In the genomic region with DNA sequence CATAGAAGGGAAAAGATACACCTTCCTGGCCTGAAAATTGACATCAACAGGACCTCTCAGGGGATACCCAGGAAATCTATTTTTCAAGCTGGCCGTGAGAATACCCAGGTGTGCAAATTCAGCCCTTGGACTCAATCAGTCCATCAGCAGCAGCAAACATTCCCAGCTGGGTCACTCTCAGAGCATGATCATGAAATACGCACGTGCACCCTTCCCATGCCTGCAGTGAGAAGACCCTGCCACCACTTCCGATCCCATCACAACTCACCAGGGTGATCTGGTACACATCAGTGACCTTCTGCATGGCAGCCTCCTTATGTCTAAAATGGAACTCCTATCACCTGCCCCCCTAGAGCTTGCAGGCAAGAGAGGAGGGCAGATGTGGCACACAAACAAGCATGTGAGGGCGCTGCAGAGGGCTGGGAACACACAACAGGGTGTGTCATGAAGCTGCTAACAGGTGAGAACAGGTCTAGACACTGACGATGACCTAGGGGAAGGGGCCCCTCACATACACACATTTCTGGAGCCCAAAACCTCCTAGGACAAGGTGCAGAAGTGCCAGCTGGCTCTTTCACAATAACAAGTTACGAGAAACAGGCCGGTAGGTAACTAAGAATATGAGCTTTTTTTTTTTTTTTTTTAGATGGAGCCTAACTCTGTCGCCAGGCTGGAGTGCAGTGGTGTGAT, we compare ENCODE assay signal across 17 cellular contexts. TPM values are rescaled to one million over a fixed set of nuclear protein-coding genes. Genes with fewer than 3 reads are reported as not detected.
DNase-seq lines count a peak whose midpoint lies in the region; ATAC-seq, FAIRE-seq and TF ChIP-seq lines count a peak whose summit lies in the region.
"Had no signal": no experiment of that assay in that cellular context is flagged by ENCODE, and none has a peak within 500 bp of the region (broad histone marks: within the 10 kb centered on the region; RNA-seq: fewer than 3 reads in every experiment).

No MANE protein-coding gene starts in this region.

- H3K4me3 ChIP-seq in body of pancreas (no peak overlapping the region), HepG2 (replicated peaks in 1 of 3; ENCODE audit: insufficient read depth in 1 of 3, low read depth in 2 of 3, low read length in 3 of 3) (no peak overlapping the region), aorta (ENCODE audit: low read length in 2 of 2) (no peak overlapping the region)
- H3K4me3 ChIP-seq: HAP-1 had no signal

- intact Hi-C loops in body of pancreas (cut with DNase I) (no loop called here), HepG2 (cut with micrococcal nuclease; ENCODE audit: unreplicated experiment) (no loop called here), aorta (cut with DNase I) (loop anchor here in 1 of 2 donors (5.0 kb wide), 1 partner anchor 77 kb away; no protein-coding TSS in a partner anchor)

- no peak for TF ChIP-seq EP300 in HepG2 (IDR thresholded peaks at IDR 0.05; ENCODE audit: low read depth in 2 of 2, low read length in 2 of 2)
- TF ChIP-seq EP300 in HepG2 (CRISPR knock-in tag; IDR thresholded peaks at IDR 0.05; ENCODE audit: borderline replicate concordance): no peak

- H3K4me1 ChIP-seq in body of pancreas (peaks cover 77% of the 10 kb centered on the region), HepG2 (ENCODE audit: insufficient read depth, low read length) (peaks cover 19% of the 10 kb centered on the region; the same call in 1 of the 2 replicates), aorta (ENCODE audit: control insufficient read depth in 1 of 2, insufficient read depth in 2 of 2, low read length in 2 of 2) (peaks cover 5 to 19% of the 10 kb centered on the region in 2 donors)
- H3K4me1 ChIP-seq: HAP-1 had no signal

- H3K9me3 Mint-ChIP-seq in progenitor cell of endocrine pancreas (ENCODE audit: low read depth): peaks cover 3% of the 10 kb centered on the region
- H3K9me3 Mint-ChIP-seq: CD4-positive, alpha-beta T cell had no signal

- peak; percentile 89 to 96 (median 94) for DNase-seq in body of pancreas
- no peak for DNase-seq in HepG2 (ENCODE audit: low spot score)
- DNase-seq in progenitor cell of endocrine pancreas (ENCODE audit: low spot score, unreplicated experiment): no peak
- no peak for DNase-seq in aorta
- no peak for DNase-seq in GM19240 (ENCODE audit: insufficient read length, low spot score)
- no peak for DNase-seq in NCI-H1436 treated with DMSO at 0.1 percent for 48 hours (lab: John Stamatoyannopoulos, UW)
- DNase-seq: C1 segment of cervical spinal cord; Calu3; CD4-positive, alpha-beta T cell; DMS 273 treated with DMSO at 0.1 percent for 48 hours had no signal

- H3K27ac Mint-ChIP-seq in progenitor cell of endocrine pancreas: peak overlapping the region; percentile 33
- H3K27ac Mint-ChIP-seq: B cell; CD4-positive, alpha-beta T cell had no signal

- H3K4me3 Mint-ChIP-seq in progenitor cell of endocrine pancreas (ENCODE audit: low read depth): no peak overlapping the region
- H3K4me3 Mint-ChIP-seq: B cell; CD4-positive, alpha-beta T cell had no signal

- H3K36me3 Mint-ChIP-seq in progenitor cell of endocrine pancreas (ENCODE audit: insufficient read depth): no peaks in the 10 kb centered on the region

- TF ChIP-seq POLR2A in body of pancreas (IDR thresholded peaks at IDR 0.05) (peak in 1 of 3 donors; percentile 40), HepG2 (IDR thresholded peaks at IDR 0.05; ENCODE audit: insufficient read depth in 1 of 2, low read depth in 2 of 2, low read length in 2 of 2) (no peak)

- H3K27me3 ChIP-seq in body of pancreas (no peaks in the 10 kb centered on the region), HepG2 (ENCODE audit: control insufficient read depth in 1 of 2, insufficient read depth in 2 of 2, low read length in 2 of 2) (no peaks in the 10 kb centered on the region; a peak in 1 of 5 replicates), aorta (ENCODE audit: control insufficient read depth in 1 of 2, insufficient read depth in 2 of 2, low read length in 1 of 2) (no peaks in the 10 kb centered on the region)

- no peak overlapping the region for H2AFZ ChIP-seq in HepG2 (ENCODE audit: low read length)

- BruUV-seq in HepG2 (replicated peaks; lab: Mats Ljungman, UMichigan): no TSS peak

- POLR2A ChIA-PET in HepG2 (lab: Yijun Ruan, JAX): no interaction called here

- no peak for TF ChIP-seq RAD21 in HepG2 (CRISPR knock-in tag; IDR thresholded peaks at IDR 0.05)

- no peaks in the 10 kb centered on the region for H3K79me2 ChIP-seq in HepG2 (ENCODE audit: insufficient read depth, low read length)

- CTCF ChIA-PET in HepG2 (lab: Yijun Ruan, JAX; ENCODE audit: low intra/inter-chr PET ratio, low total read pairs): no interaction called here

- no peaks in the 10 kb centered on the region for H3K27me3 Mint-ChIP-seq in progenitor cell of endocrine pancreas
- H3K27me3 Mint-ChIP-seq: CD4-positive, alpha-beta T cell had no signal

- no peak overlapping the region for H3K4me2 ChIP-seq in HepG2 (ENCODE audit: low read depth, low read length)

- 40 to 66% methylated on average over 9 of the region's 9 CpGs for WGBS in body of pancreas, 2 donors
- 41% methylated on average over 5 of the region's 9 CpGs for WGBS in HepG2 (ENCODE audit: low lambda C conversion rate)
- WGBS in aorta, 2 donors: 58 to 63% methylated on average over 9 of the region's 9 CpGs

- H3K4me1 Mint-ChIP-seq in progenitor cell of endocrine pancreas (ENCODE audit: low read depth): peaks cover 14% of the 10 kb centered on the region

- ATAC-seq in body of pancreas (peak; percentile 87), HepG2 (peak; percentile 34; the same call in 1 of the 3 replicates), aorta (ENCODE audit: low FRiP score) (no peak), GM18498 (IDR thresholded peaks at IDR 0.05; ENCODE audit: unreplicated experiment) (no peak)

- H3K36me3 ChIP-seq in body of pancreas (replicated peaks in 1 of 2; ENCODE audit: insufficient read depth in 1 of 2, low read depth in 2 of 2): no peaks in the 10 kb centered on the region
- H3K36me3 ChIP-seq in HepG2 (replicated peaks in 1 of 2; ENCODE audit: control insufficient read depth in 1 of 2, insufficient read depth in 2 of 2, low read length in 2 of 2): no peaks in the 10 kb centered on the region
- H3K36me3 ChIP-seq in aorta (ENCODE audit: control insufficient read depth in 1 of 2, insufficient read depth in 2 of 2, low read length in 1 of 2): peaks cover 0 to 2% of the 10 kb centered on the region in 2 donors
- H3K36me3 ChIP-seq: HAP-1 had no signal

- peak overlapping the region; percentile 89 to 92 (median 92) for H3K27ac ChIP-seq in body of pancreas
- no peak overlapping the region for H3K27ac ChIP-seq in HepG2 (ENCODE audit: extremely low read length, insufficient read depth, low read length)
- peak overlapping the region; percentile 23 to 99 for H3K27ac ChIP-seq in aorta (ENCODE audit: low read depth in 1 of 2, low read length in 2 of 2)
- H3K27ac ChIP-seq: HL-60 had no signal

- H3K9me3 ChIP-seq in body of pancreas: no peaks in the 10 kb centered on the region
- no peaks in the 10 kb centered on the region for H3K9me3 ChIP-seq in HepG2 (ENCODE audit: low read length)
- H3K9me3 ChIP-seq in aorta (ENCODE audit: control insufficient read depth, low read length): no peaks in the 10 kb centered on the region
- H3K9me3 ChIP-seq: HAP-1 had no signal

- no peak for FAIRE-seq in HepG2 (lab: Jason Lieb, UNC)
- FAIRE-seq: A204.1, GM12891, H1 had no signal

- peak in 3 of 7 experiments; percentile 24 to 25 (median 25) for TF ChIP-seq CTCF in body of pancreas (IDR thresholded peaks at IDR 0.05)
- TF ChIP-seq CTCF in HepG2 (CRISPR knock-in tag; IDR thresholded peaks at IDR 0.05): no peak
- no peak for TF ChIP-seq CTCF in progenitor cell of endocrine pancreas (IDR thresholded peaks at IDR 0.05; ENCODE audit: unreplicated experiment)

- in situ Hi-C loops in HepG2 (cut with HindIII; ENCODE audit: extremely low pct_ligation_motif_present, low pct_unique_long_range_greater_than_20kb): loop anchor here (25.0 kb wide), 1 partner anchor 243 kb away; no protein-coding TSS in a partner anchor

- no peak overlapping the region for H3K9ac ChIP-seq in HepG2 (ENCODE audit: insufficient read depth, low read depth, low read length)

- H4K20me1 ChIP-seq in HepG2 (ENCODE audit: insufficient read depth, low read length): no peaks in the 10 kb centered on the region

RNA-seq across cellular contexts. Expression of a gene that starts 37.8 kb away (rescaled TPM):
- total RNA-seq in body of pancreas (100 to 1,000 TPM; 105 to 168 TPM), HepG2 (2016; rRNA removed; fragmentation: Illumina TruSeq; extraction: Trizol) (not detected in 2 replicates), progenitor cell of endocrine pancreas (36.6 and 38.5 TPM in 2 replicates), aorta (100 to 1,000 TPM; 126 to 284 TPM)
- total RNA-seq in HepG2 (2016; cell fraction: cytosol; rRNA removed; fragmentation: Illumina TruSeq; extraction: Trizol; ENCODE audit: low read depth): not detected in 2 replicates
- not detected in 2 replicates for total RNA-seq in HepG2 (2016; cell fraction: insoluble cytoplasmic fraction; rRNA removed; fragmentation: Illumina TruSeq; extraction: Trizol)
- not detected in 2 replicates for total RNA-seq in HepG2 (2016; cell fraction: membrane; rRNA removed; fragmentation: Illumina TruSeq; extraction: Trizol)
- not detected in 2 replicates for total RNA-seq in HepG2 (2016; cell fraction: nucleus; rRNA removed; fragmentation: Illumina TruSeq; extraction: Trizol)
- polyA plus RNA-seq in HepG2 (2011; rRNA removed) (0.03 TPM in 1 of 2 replicates, not detected in the other), aorta (10 to 100 TPM; 50.7 to 66.4 TPM)
- 0.14 TPM in 1 of 2 replicates, not detected in the other for polyA plus RNA-seq in HepG2 (2011; cell fraction: cytosol; rRNA removed)
- not detected in 2 replicates for polyA plus RNA-seq in HepG2 (2011; cell fraction: nucleus; rRNA removed)
- 0.05 TPM in 1 of 2 replicates, not detected in the other for polyA plus RNA-seq in HepG2 (2012)
- not detected in 2 replicates for polyA plus RNA-seq in HepG2 (2016; cell fraction: cytosol; fragmentation: Illumina TruSeq; extraction: Trizol; ENCODE audit: low read depth)
- polyA plus RNA-seq in HepG2 (2016; cell fraction: insoluble cytoplasmic fraction; fragmentation: Illumina TruSeq; extraction: Trizol; ENCODE audit: low read depth): not detected in 2 replicates
- polyA plus RNA-seq in HepG2 (2016; cell fraction: membrane; fragmentation: Illumina TruSeq; extraction: Trizol; ENCODE audit: low read depth): not detected in 2 replicates
- polyA plus RNA-seq in HepG2 (2016; cell fraction: nucleus; fragmentation: Illumina TruSeq; extraction: Trizol; ENCODE audit: insufficient read depth, low read depth): not detected in 2 replicates
- 9.2 TPM in 1 of 2 replicates, not detected in the other for polyA minus RNA-seq in HepG2 (2011; rRNA and poly(A)+ RNA removed; ENCODE audit: low replicate concordance)
- not detected in 2 replicates for polyA minus RNA-seq in HepG2 (2011; cell fraction: cytosol; rRNA and poly(A)+ RNA removed)
- 0.26 TPM in 1 of 2 replicates, not detected in the other for polyA minus RNA-seq in HepG2 (2011; cell fraction: nucleus; rRNA and poly(A)+ RNA removed)

RNA-seq across cellular contexts. Expression of a gene that starts 42.4 kb away (rescaled TPM):
- total RNA-seq in body of pancreas: 100 to 1,000 TPM in 1 of 2 donors, 10 to 100 TPM in 1; 52.1 to 129 TPM
- total RNA-seq in HepG2 (2016; rRNA removed; fragmentation: Illumina TruSeq; extraction: Trizol): 0.60 and 0.77 TPM in 2 replicates
- 0.09 and 0.30 TPM in 2 replicates for total RNA-seq in HepG2 (2016; cell fraction: cytosol; rRNA removed; fragmentation: Illumina TruSeq; extraction: Trizol; ENCODE audit: low read depth)
- total RNA-seq in HepG2 (2016; cell fraction: insoluble cytoplasmic fraction; rRNA removed; fragmentation: Illumina TruSeq; extraction: Trizol): 0.43 and 0.54 TPM in 2 replicates
- 0.45 and 0.68 TPM in 2 replicates for total RNA-seq in HepG2 (2016; cell fraction: membrane; rRNA removed; fragmentation: Illumina TruSeq; extraction: Trizol)
- 0.66 and 0.96 TPM in 2 replicates for total RNA-seq in HepG2 (2016; cell fraction: nucleus; rRNA removed; fragmentation: Illumina TruSeq; extraction: Trizol)
- 0.38 and 0.71 TPM in 2 replicates for polyA plus RNA-seq in HepG2 (2011; rRNA removed)
- 0.15 and 0.74 TPM in 2 replicates for polyA plus RNA-seq in HepG2 (2011; cell fraction: cytosol; rRNA removed)
- 0.23 and 0.81 TPM in 2 replicates for polyA plus RNA-seq in HepG2 (2011; cell fraction: nucleus; rRNA removed)
- polyA plus RNA-seq in HepG2 (2012): 30.3 and 36.9 TPM in 2 replicates
- polyA plus RNA-seq in HepG2 (2016; cell fraction: cytosol; fragmentation: Illumina TruSeq; extraction: Trizol; ENCODE audit: low read depth): 0.29 and 0.35 TPM in 2 replicates
- 0.86 and 1.8 TPM in 2 replicates for polyA plus RNA-seq in HepG2 (2016; cell fraction: insoluble cytoplasmic fraction; fragmentation: Illumina TruSeq; extraction: Trizol; ENCODE audit: low read depth)
- 0.79 and 1.0 TPM in 2 replicates for polyA plus RNA-seq in HepG2 (2016; cell fraction: membrane; fragmentation: Illumina TruSeq; extraction: Trizol; ENCODE audit: low read depth)
- polyA plus RNA-seq in HepG2 (2016; cell fraction: nucleus; fragmentation: Illumina TruSeq; extraction: Trizol; ENCODE audit: insufficient read depth, low read depth): 1.5 and 2.6 TPM in 2 replicates
- polyA minus RNA-seq in HepG2 (2011; rRNA and poly(A)+ RNA removed; ENCODE audit: low replicate concordance): 0.46 and 2.9 TPM in 2 replicates
- polyA minus RNA-seq in HepG2 (2011; cell fraction: cytosol; rRNA and poly(A)+ RNA removed): 0.44 and 0.89 TPM in 2 replicates
- polyA minus RNA-seq in HepG2 (2011; cell fraction: nucleus; rRNA and poly(A)+ RNA removed): 0.75 and 0.77 TPM in 2 replicates
- total RNA-seq in progenitor cell of endocrine pancreas: 6.4 and 6.9 TPM in 2 replicates
- total RNA-seq in aorta: 100 to 1,000 TPM; 407 to 431 TPM
- 100 to 1,000 TPM; 375 to 735 TPM for polyA plus RNA-seq in aorta

Comparison
In these comparisons a context has a peak if more than half of its experiments do, and no peak if none do; other contexts are left out.
1. ATAC-seq: peak in body of pancreas (single experiment) and HepG2 (single experiment); none in aorta (single experiment) and GM18498 (single experiment).
2. DNase-seq: peak in body of pancreas (4 of 4); none in HepG2 (single experiment), progenitor cell of endocrine pancreas (single experiment), aorta (0 of 2), GM19240 (single experiment) and NCI-H1436 treated with DMSO at 0.1 percent for 48 hours (single experiment).
3. RNA of a gene that starts 37.8 kb away (total RNA-seq): 126 to 284 TPM in aorta, 105 to 168 TPM in body of pancreas and 36.6 to 38.5 TPM in progenitor cell of endocrine pancreas; not detected in HepG2; every median in the first group is over 10 times any median in the second.